Comparison of ENCODE assay signal across 13 cellular contexts in genomic region chr2:218293715-218294429, GRCh38. TPM values are rescaled to one million over a fixed set of nuclear protein-coding genes. Genes with fewer than 3 reads are reported as not detected.
DNase-seq lines count a peak whose midpoint lies in the region; ATAC-seq and TF ChIP-seq lines count a peak whose summit lies in the region.
"Had no signal": no experiment of that assay in that cellular context is flagged by ENCODE, and none has a peak within 500 bp of the region (broad histone marks: within the 10 kb centered on the region; RNA-seq: fewer than 3 reads in every experiment).

No MANE protein-coding gene starts in this region.

- H3F3A ChIP-seq in GM23248 (ENCODE audit: insufficient read depth), result peaks cover 11% of the 10 kb centered on the region

- WGBS in liver, result 55% methylated on average over 5 of the region's 5 CpGs
- 67 to 71% methylated on average over 5 of the region's 5 CpGs for WGBS in GM23248 (ENCODE audit: low coverage in 1 of 2, low lambda C conversion rate in 2 of 2, missing lambda C conversion rate in 2 of 2), 2 experiments

- no peaks in the 10 kb centered on the region for H4K20me1 ChIP-seq in GM23248 (ENCODE audit: insufficient read depth)

- H3K27ac ChIP-seq in CD8-positive, alpha-beta T cell (ENCODE audit: low read depth, low read length), result no peak overlapping the region
- peak overlapping the region; percentile 98 to 99 for H3K27ac ChIP-seq in liver (ENCODE audit: low read depth in 1 of 2, low read length in 2 of 2)
- no peak overlapping the region for H3K27ac ChIP-seq in A673 (ENCODE audit: low read depth, low read length, poor library complexity, severe bottlenecking)
- H3K27ac ChIP-seq in GM23248, result no peak overlapping the region
- H3K27ac ChIP-seq: HL-60 had no signal

- no peak for TF ChIP-seq RAD21 in liver (IDR thresholded peaks at IDR 0.05)

- intact Hi-C loops in CD8-positive, alpha-beta T cell (cut with DNase I, micrococcal nuclease), result loop anchor here (2.0 to 5.0 kb wide), 6 partner anchors 63 to 363 kb away; partner anchors contain the start of genes CATIP (in 2 of the 2), ARPC2 (in 1 of the 2), BCS1L (in 1 of the 2) and CNOT9 (in 1 of the 2)
- intact Hi-C loops in activated T-helper 2 cell treated with anti-CD3 and anti-CD28 coated beads, Interferon-gamma antibody, Interleukin-2, Interleukin-4, amounts not matched to agents 10 μg/mL and 5 μg/mL and 100 μg/mL, durations not matched to agents 14 hours and 24 hours and 36 hours (cut with micrococcal nuclease), result loop anchor here (5.0 kb wide), 1 partner anchor 73 kb away; no protein-coding TSS in a partner anchor
- intact Hi-C loops in A673 (cut with micrococcal nuclease; ENCODE audit: unreplicated experiment), result loop anchor here (2.0 to 5.0 kb wide), 2 partner anchors 101 to 353 kb away; no protein-coding TSS in a partner anchor

- no peak overlapping the region for H3K4me3 ChIP-seq in CD8-positive, alpha-beta T cell (ENCODE audit: low read depth, low read length)
- no peak overlapping the region for H3K4me3 ChIP-seq in liver (ENCODE audit: low read depth in 1 of 3, low read length in 3 of 3)
- H3K4me3 ChIP-seq in A673 (ENCODE audit: low read depth, low read length, poor library complexity, severe bottlenecking), result no peak overlapping the region
- H3K4me3 ChIP-seq in GM23248, result no peak overlapping the region
- H3K4me3 ChIP-seq: gastrocnemius medialis had no signal

- H3K9ac ChIP-seq in liver (ENCODE audit: low read depth in 1 of 2, low read length in 2 of 2) (no peak overlapping the region), GM23248 (no peak overlapping the region)

- H3K9me3 ChIP-seq in CD8-positive, alpha-beta T cell (ENCODE audit: low read length), result no peaks in the 10 kb centered on the region
- H3K9me3 ChIP-seq in liver (ENCODE audit: control insufficient read depth in 4 of 4, low read length in 3 of 4), result no peaks in the 10 kb centered on the region
- no peaks in the 10 kb centered on the region for H3K9me3 ChIP-seq in A673 (ENCODE audit: low read depth, low read length, poor library complexity, severe bottlenecking)
- no peaks in the 10 kb centered on the region for H3K9me3 ChIP-seq in GM23248 (ENCODE audit: low read depth)
- H3K9me3 ChIP-seq: gastrocnemius medialis had no signal

- no peak for TF ChIP-seq CTCF in CD8-positive, alpha-beta T cell (IDR thresholded peaks at IDR 0.05)
- TF ChIP-seq CTCF in liver (IDR thresholded peaks at IDR 0.05; ENCODE audit: low read depth, low read length, missing input control), result no peak
- TF ChIP-seq CTCF in A673 (conservative IDR thresholded peaks at IDR 0.05; ENCODE audit: low read depth, low read length), result no peak

- H3K9me2 ChIP-seq in GM23248 (ENCODE audit: insufficient read depth), result no peaks in the 10 kb centered on the region

- no peaks in the 10 kb centered on the region for H3K27me3 Mint-ChIP-seq in CD8-positive, alpha-beta T cell (ENCODE audit: low read depth)
- H3K27me3 Mint-ChIP-seq in activated T-helper 2 cell treated with anti-CD3 and anti-CD28 coated beads, Interferon-gamma antibody, Interleukin-2, Interleukin-4, amounts not matched to agents 10 μg/mL and 5 μg/mL and 100 μg/mL, durations not matched to agents 14 hours and 24 hours and 36 hours (ENCODE audit: low read depth), result no peaks in the 10 kb centered on the region
- H3K27me3 Mint-ChIP-seq in stimulated activated memory B cell treated with anti-CD40 and anti-IgM and Interleukin-4, amounts not matched to agents 10 μg/mL and 1 μg/mL and 100 μg/mL, for 72 hours, result no peaks in the 10 kb centered on the region

- peaks cover 40% of the 10 kb centered on the region for H3K79me2 ChIP-seq in GM23248 (ENCODE audit: insufficient read depth)

- no peak for DNase-seq in CD8-positive, alpha-beta T cell
- DNase-seq in activated T-helper 2 cell treated with anti-CD3 and anti-CD28 coated beads, Interferon-gamma antibody, Interleukin-2, Interleukin-4, amounts not matched to agents 10 μg/mL and 5 μg/mL and 100 μg/mL, durations not matched to agents 14 hours and 24 hours and 36 hours (ENCODE audit: low spot score), result no peak
- DNase-seq in A673 (ENCODE audit: low spot score) (no peak), GM23248 (no peak), ureter (ENCODE audit: low spot score) (no peak)
- DNase-seq: activated CD8-positive, alpha-beta memory T cell treated with anti-CD3 and anti-CD28 coated beads for 24 hours; activated naive CD4-positive, alpha-beta T cell treated with anti-CD3 and anti-CD28 coated beads, Interleukin-2, amount 50 U/mL, for 16 hours; gastrocnemius medialis; kidney glomerular epithelial cell had no signal

- peak overlapping the region; percentile 75 for H3K27ac Mint-ChIP-seq in CD8-positive, alpha-beta T cell
- H3K27ac Mint-ChIP-seq in activated T-helper 2 cell treated with anti-CD3 and anti-CD28 coated beads, Interferon-gamma antibody, Interleukin-2, Interleukin-4, amounts not matched to agents 10 μg/mL and 5 μg/mL and 100 μg/mL, durations not matched to agents 14 hours and 24 hours and 36 hours, result no peak overlapping the region
- H3K27ac Mint-ChIP-seq in stimulated activated memory B cell treated with anti-CD40 and anti-IgM and Interleukin-4, amounts not matched to agents 10 μg/mL and 1 μg/mL and 100 μg/mL, for 72 hours, result peak overlapping the region; percentile 71

- in situ Hi-C loops in GM23248 (cut with MboI), result no loop called here

- H3K4me3 Mint-ChIP-seq in CD8-positive, alpha-beta T cell, result no peak overlapping the region
- H3K4me3 Mint-ChIP-seq in activated T-helper 2 cell treated with anti-CD3 and anti-CD28 coated beads, Interferon-gamma antibody, Interleukin-2, Interleukin-4, amounts not matched to agents 10 μg/mL and 5 μg/mL and 100 μg/mL, durations not matched to agents 14 hours and 24 hours and 36 hours (ENCODE audit: low read depth), result peak overlapping the region; percentile 37
- H3K4me3 Mint-ChIP-seq in stimulated activated memory B cell treated with anti-CD40 and anti-IgM and Interleukin-4, amounts not matched to agents 10 μg/mL and 1 μg/mL and 100 μg/mL, for 72 hours, result no peak overlapping the region

- H3K36me3 Mint-ChIP-seq in CD8-positive, alpha-beta T cell, result peaks cover 8% of the 10 kb centered on the region
- H3K36me3 Mint-ChIP-seq in activated T-helper 2 cell treated with anti-CD3 and anti-CD28 coated beads, Interferon-gamma antibody, Interleukin-2, Interleukin-4, amounts not matched to agents 10 μg/mL and 5 μg/mL and 100 μg/mL, durations not matched to agents 14 hours and 24 hours and 36 hours (ENCODE audit: low read depth), result peaks cover 12% of the 10 kb centered on the region
- H3K36me3 Mint-ChIP-seq in stimulated activated memory B cell treated with anti-CD40 and anti-IgM and Interleukin-4, amounts not matched to agents 10 μg/mL and 1 μg/mL and 100 μg/mL, for 72 hours, result peaks cover 6% of the 10 kb centered on the region

- no peak for ATAC-seq in CD8-positive, alpha-beta T cell
- no peak for ATAC-seq in stimulated activated memory B cell treated with anti-CD40 and anti-IgM and Interleukin-4, amounts not matched to agents 10 μg/mL and 1 μg/mL and 100 μg/mL, for 72 hours
- ATAC-seq: gastrocnemius medialis had no signal

- H3K4me2 ChIP-seq in GM23248 (ENCODE audit: unreplicated experiment), result no peak overlapping the region

- no peaks in the 10 kb centered on the region for H3K27me3 ChIP-seq in CD8-positive, alpha-beta T cell (ENCODE audit: insufficient read depth, low read length)
- H3K27me3 ChIP-seq in liver (ENCODE audit: control insufficient read depth in 4 of 4, insufficient read depth in 4 of 4, low read length in 3 of 4) (no peaks in the 10 kb centered on the region), A673 (replicated peaks; ENCODE audit: insufficient read depth, low read depth, low read length, poor library complexity) (no peaks in the 10 kb centered on the region), GM23248 (replicated peaks; ENCODE audit: insufficient read depth) (no peaks in the 10 kb centered on the region)
- H3K27me3 ChIP-seq: gastrocnemius medialis had no signal

- peaks cover 40% of the 10 kb centered on the region for H3K4me1 Mint-ChIP-seq in CD8-positive, alpha-beta T cell (ENCODE audit: low read depth)
- H3K4me1 Mint-ChIP-seq in activated T-helper 2 cell treated with anti-CD3 and anti-CD28 coated beads, Interferon-gamma antibody, Interleukin-2, Interleukin-4, amounts not matched to agents 10 μg/mL and 5 μg/mL and 100 μg/mL, durations not matched to agents 14 hours and 24 hours and 36 hours (ENCODE audit: low read depth), result peaks cover 40% of the 10 kb centered on the region
- H3K4me1 Mint-ChIP-seq in stimulated activated memory B cell treated with anti-CD40 and anti-IgM and Interleukin-4, amounts not matched to agents 10 μg/mL and 1 μg/mL and 100 μg/mL, for 72 hours, result peaks cover 61% of the 10 kb centered on the region

- CTCF ChIA-PET in CD8-positive, alpha-beta T cell (lab: Charles Lee), result interaction anchor here (2.2 to 19.6 kb wide), 3 partner anchors 20 to 101 kb away, joined by 15 to 340 read pairs (median 338); partner anchors contain the start of genes AAMP, CATIP and PNKD
- CTCF ChIA-PET in A673 (lab: Charles Lee), result interaction anchor here (0.6 to 0.8 kb wide), 2 partner anchors 137 to 294 kb away, joined by 3 to 7 read pairs; no protein-coding TSS in a partner anchor

- H3K9me3 Mint-ChIP-seq in CD8-positive, alpha-beta T cell, result no peaks in the 10 kb centered on the region
- H3K9me3 Mint-ChIP-seq in activated T-helper 2 cell treated with anti-CD3 and anti-CD28 coated beads, Interferon-gamma antibody, Interleukin-2, Interleukin-4, amounts not matched to agents 10 μg/mL and 5 μg/mL and 100 μg/mL, durations not matched to agents 14 hours and 24 hours and 36 hours, result no peaks in the 10 kb centered on the region
- H3K9me3 Mint-ChIP-seq in stimulated activated memory B cell treated with anti-CD40 and anti-IgM and Interleukin-4, amounts not matched to agents 10 μg/mL and 1 μg/mL and 100 μg/mL, for 72 hours, result no peaks in the 10 kb centered on the region

- no peaks in the 10 kb centered on the region for H3K36me3 ChIP-seq in CD8-positive, alpha-beta T cell (ENCODE audit: insufficient read depth, low read length)
- H3K36me3 ChIP-seq in liver (ENCODE audit: control insufficient read depth in 4 of 4, insufficient read depth in 3 of 4, low read depth in 1 of 4, low read length in 3 of 4), result no peaks in the 10 kb centered on the region
- no peaks in the 10 kb centered on the region for H3K36me3 ChIP-seq in A673 (ENCODE audit: insufficient read depth, low read length, poor library complexity, severe bottlenecking)
- no peaks in the 10 kb centered on the region for H3K36me3 ChIP-seq in GM23248 (ENCODE audit: low read depth)
- H3K36me3 ChIP-seq: gastrocnemius medialis had no signal

- BruUV-seq in A673 (replicated peaks; lab: Mats Ljungman, UMichigan), result no TSS peak

- H2AFZ ChIP-seq in GM23248, result no peak overlapping the region

- peaks cover 36% of the 10 kb centered on the region for H3K4me1 ChIP-seq in CD8-positive, alpha-beta T cell (ENCODE audit: insufficient read depth, low read length)
- peaks cover 17 to 47% (median 32%) of the 10 kb centered on the region in 4 donors for H3K4me1 ChIP-seq in liver (ENCODE audit: control insufficient read depth in 4 of 4, insufficient read depth in 4 of 4, low read length in 3 of 4)
- peaks cover 19% of the 10 kb centered on the region for H3K4me1 ChIP-seq in A673 (ENCODE audit: insufficient read depth, low read length, poor library complexity, severe bottlenecking)
- H3K4me1 ChIP-seq in GM23248 (ENCODE audit: insufficient read depth), result peaks cover 24% of the 10 kb centered on the region

- POLR2A ChIA-PET in CD8-positive, alpha-beta T cell (lab: Charles Lee), result interaction anchor here (0.7 to 5.4 kb wide), 3 partner anchors 8 to 73 kb away, joined by 3 to 36 read pairs (median 4); partner anchors contain the start of genes AAMP and PNKD
- POLR2A ChIA-PET in A673 (lab: Charles Lee; ENCODE audit: low non-redundant PET), result no interaction called here

RNA-seq across cellular contexts. Expression of gene TMBIM1, which starts 1.6 kb away (rescaled TPM):
- 10 to 100 TPM; 80.8 to 86.7 TPM for total RNA-seq in CD8-positive, alpha-beta T cell
- total RNA-seq in activated T-helper 2 cell treated with anti-CD3 and anti-CD28 coated beads, Interferon-gamma antibody, Interleukin-2, Interleukin-4, amounts not matched to agents 10 μg/mL and 5 μg/mL and 100 μg/mL, durations not matched to agents 14 hours and 24 hours and 36 hours, result 69.6 and 73.7 TPM in 2 replicates
- 100 to 1,000 TPM; 122 to 133 TPM for total RNA-seq in liver
- polyA plus RNA-seq in liver, result 100 to 1,000 TPM in 1 of 2 donors, 10 to 100 TPM in 1; 61.8 to 106 TPM
- 40.2 and 43.9 TPM in 2 replicates for total RNA-seq in A673 (2021)
- 178 and 214 TPM in 2 replicates for total RNA-seq in GM23248 (2014; rRNA removed; shearing (Covaris generic))
- polyA plus RNA-seq in GM23248 (2016; fragmentation: Nextera tagmentation; extraction: Ambion mirVana), result 164 and 166 TPM in 2 replicates
- total RNA-seq in ureter, result 256 TPM

RNA-seq across cellular contexts. Expression of gene PNKD, which starts 23.6 kb away (rescaled TPM):
- 1 to 10 TPM; 7.1 to 7.2 TPM for total RNA-seq in CD8-positive, alpha-beta T cell
- 19.9 and 20.8 TPM in 2 replicates for total RNA-seq in activated T-helper 2 cell treated with anti-CD3 and anti-CD28 coated beads, Interferon-gamma antibody, Interleukin-2, Interleukin-4, amounts not matched to agents 10 μg/mL and 5 μg/mL and 100 μg/mL, durations not matched to agents 14 hours and 24 hours and 36 hours
- total RNA-seq in liver (10 to 100 TPM; 28.5 to 68.6 TPM), A673 (2021) (36.7 and 44.9 TPM in 2 replicates), ureter (66.2 TPM)
- polyA plus RNA-seq in liver (100 to 1,000 TPM; 121 to 161 TPM), GM23248 (2016; fragmentation: Nextera tagmentation; extraction: Ambion mirVana) (79.3 and 82.7 TPM in 2 replicates)
- total RNA-seq in GM23248 (2014; rRNA removed; shearing (Covaris generic)), result 22.8 and 28.6 TPM in 2 replicates

RNA-seq across cellular contexts. Expression of gene AAMP, which starts 23.9 kb away (rescaled TPM):
- 10 to 100 TPM; 44.7 to 50.4 TPM for total RNA-seq in CD8-positive, alpha-beta T cell
- 82.4 and 82.9 TPM in 2 replicates for total RNA-seq in activated T-helper 2 cell treated with anti-CD3 and anti-CD28 coated beads, Interferon-gamma antibody, Interleukin-2, Interleukin-4, amounts not matched to agents 10 μg/mL and 5 μg/mL and 100 μg/mL, durations not matched to agents 14 hours and 24 hours and 36 hours
- total RNA-seq in liver (100 to 1,000 TPM in 1 of 2 donors, 10 to 100 TPM in 1; 79.9 to 116 TPM), A673 (2021) (74.7 and 78.8 TPM in 2 replicates), ureter (82.0 TPM)
- polyA plus RNA-seq in liver (10 to 100 TPM; 63.6 to 69.2 TPM), GM23248 (2016; fragmentation: Nextera tagmentation; extraction: Ambion mirVana) (112 and 114 TPM in 2 replicates)
- 117 and 191 TPM in 2 replicates for total RNA-seq in GM23248 (2014; rRNA removed; shearing (Covaris generic))

RNA-seq across cellular contexts. Expression of gene GPBAR1, which starts 33.1 kb away (rescaled TPM):
- total RNA-seq in CD8-positive, alpha-beta T cell, result 1 to 10 TPM; 2.2 to 2.5 TPM
- 0.41 and 0.87 TPM in 2 replicates for total RNA-seq in activated T-helper 2 cell treated with anti-CD3 and anti-CD28 coated beads, Interferon-gamma antibody, Interleukin-2, Interleukin-4, amounts not matched to agents 10 μg/mL and 5 μg/mL and 100 μg/mL, durations not matched to agents 14 hours and 24 hours and 36 hours
- total RNA-seq in liver, result 1 to 10 TPM in 1 of 2 donors, under 1 TPM in 1; 0.42 to 1.4 TPM
- polyA plus RNA-seq in liver, result 1 to 10 TPM; 2.1 to 2.7 TPM
- 0.30 and 0.46 TPM in 2 replicates for total RNA-seq in A673 (2021)
- total RNA-seq in GM23248 (2014; rRNA removed; shearing (Covaris generic)), result not detected in 2 replicates
- 0.14 TPM in 1 of 2 replicates, not detected in the other for polyA plus RNA-seq in GM23248 (2016; fragmentation: Nextera tagmentation; extraction: Ambion mirVana)
- 1.5 TPM for total RNA-seq in ureter
- total RNA-seq: osteocyte had no signal

Comparison
In these comparisons a context has a peak if more than half of its experiments do, and no peak if none do; other contexts are left out.
1. H3K27ac ChIP-seq: peak in liver (2 of 2); none in CD8-positive, alpha-beta T cell (single experiment), A673 (single experiment) and GM23248 (single experiment).